3 cellular contexts compared by ENCODE assay signal in genomic region chr17:27822108-27822507, GRCh38. TPM values are rescaled to one million over a fixed set of nuclear protein-coding genes. Genes with fewer than 3 reads are reported as not detected.
"Had no signal": no experiment of that assay in that cellular context is flagged by ENCODE, and none has a peak within 500 bp of the region (broad histone marks: within the 10 kb centered on the region; RNA-seq: fewer than 3 reads in every experiment).

No MANE protein-coding gene starts in this region.

RNA-seq across cellular contexts. Expression of gene NOS2, which starts 21.8 kb away (rescaled TPM):
- total RNA-seq: renal cortical epithelial cell, thoracic aorta, vagina had no signal
